ENCODE assay signal across 32 cellular contexts in genomic region chr4:147488551-147488950, GRCh38. TPM values are rescaled to one million over a fixed set of nuclear protein-coding genes. Genes with fewer than 3 reads are reported as not detected.
"Had no signal": no experiment of that assay in that cellular context is flagged by ENCODE, and none has a peak within 500 bp of the region (broad histone marks: within the 10 kb centered on the region; RNA-seq: fewer than 3 reads in every experiment).

No MANE protein-coding gene starts in this region.

- H3K4me1 ChIP-seq: adrenal gland, breast epithelium, parathyroid adenoma, suprapubic skin, transverse colon had no signal

- H3K36me3 ChIP-seq: adrenal gland, breast epithelium, esophagus squamous epithelium, suprapubic skin, transverse colon, WERI-Rb-1 had no signal

- H3K4me3 Mint-ChIP-seq: activated naive CD4-positive, alpha-beta T cell treated with anti-CD3 and anti-CD28 coated beads for 36 hours; activated naive CD8-positive, alpha-beta T cell treated with anti-CD3 and anti-CD28 coated beads for 36 hours; activated T-helper 1 cell treated with anti-CD3 and anti-CD28 coated beads, Interleukin-12 subunit alpha, Interleukin-12 subunit beta, Interleukin-2, Interleukin-4 antibody, amounts not matched to agents 30 ng/mL and 10 ng/mL and 1 ng/mL, durations not matched to agents 14 hours and 24 hours and 36 hours; naive B cell; T-helper 1 cell treated with Interleukin-12 subunit alpha and Interleukin-12 subunit beta and Interleukin-4 antibody, amounts not matched to agents 30 μg/mL and 1 μg/mL, for 36 hours had no signal

- FAIRE-seq: colon, endometrium, TTC549 had no signal

- H3K4me1 Mint-ChIP-seq: activated naive CD8-positive, alpha-beta T cell treated with anti-CD3 and anti-CD28 coated beads for 36 hours; naive B cell had no signal

- H3K27me3 ChIP-seq: adrenal gland, breast epithelium, esophagus squamous epithelium, right atrium auricular region, suprapubic skin, transverse colon had no signal

- H3K27ac ChIP-seq: adrenal gland, breast epithelium, epithelial cell of prostate, esophagus squamous epithelium, parathyroid adenoma, suprapubic skin, transverse colon, WERI-Rb-1 had no signal

- H3K79me2 ChIP-seq: parathyroid adenoma had no signal

- DNase-seq: activated CD4-positive, alpha-beta T cell treated with anti-CD3 and anti-CD28 coated beads for 48 hours; activated CD4-positive, alpha-beta T cell treated with anti-CD3 and anti-CD28 coated beads, Interleukin-2, amount 50 U/mL, for 48 hours; activated CD8-positive, alpha-beta memory T cell treated with anti-CD3 and anti-CD28 coated beads for 24 hours; activated effector memory CD4-positive, alpha-beta T cell treated with anti-CD3 and anti-CD28 coated beads, Interleukin-2, amount 50 U/mL, for 16 hours; activated naive CD4-positive, alpha-beta T cell treated with anti-CD3 and anti-CD28 coated beads for 36 hours; activated naive CD8-positive, alpha-beta T cell treated with anti-CD3 and anti-CD28 coated beads for 36 hours; adrenal gland; aorta; central memory CD4-positive, alpha-beta T cell; effector CD8-positive, alpha-beta T cell; esophagus squamous epithelium; head of caudate nucleus; islet precursor cell; mammary epithelial cell; naive B cell; stimulated activated CD4-positive, alpha-beta T cell treated with anti-CD3 and anti-CD28 coated beads, Interleukin-15, amount 100 ng/mL, for 24 hours; stimulated activated CD4-positive, alpha-beta T cell treated with anti-CD3 and anti-CD28 coated beads, Interleukin-2, amount 100 ng/mL, for 24 hours; stimulated activated naive CD4-positive, alpha-beta T cell; T-helper 9 cell; transverse colon; WERI-Rb-1 had no signal

- H3K4me3 ChIP-seq: adrenal gland, breast epithelium, esophagus squamous epithelium, right atrium auricular region, suprapubic skin, transverse colon had no signal

- H3K9me3 ChIP-seq: adrenal gland, breast epithelium, esophagus squamous epithelium, right atrium auricular region, suprapubic skin, transverse colon had no signal

- H3K27ac Mint-ChIP-seq: activated naive CD4-positive, alpha-beta T cell treated with anti-CD3 and anti-CD28 coated beads for 36 hours; activated naive CD8-positive, alpha-beta T cell treated with anti-CD3 and anti-CD28 coated beads for 36 hours; activated T-helper 1 cell treated with anti-CD3 and anti-CD28 coated beads, Interleukin-12 subunit alpha, Interleukin-12 subunit beta, Interleukin-2, Interleukin-4 antibody, amounts not matched to agents 30 ng/mL and 10 ng/mL and 1 ng/mL, durations not matched to agents 14 hours and 24 hours and 36 hours; naive B cell; T-helper 1 cell treated with Interleukin-12 subunit alpha and Interleukin-12 subunit beta and Interleukin-4 antibody, amounts not matched to agents 30 μg/mL and 1 μg/mL, for 36 hours had no signal

- H3K9ac ChIP-seq: parathyroid adenoma had no signal

- H3K9me3 Mint-ChIP-seq: activated naive CD4-positive, alpha-beta T cell treated with anti-CD3 and anti-CD28 coated beads for 36 hours; activated naive CD8-positive, alpha-beta T cell treated with anti-CD3 and anti-CD28 coated beads for 36 hours; activated T-helper 1 cell treated with anti-CD3 and anti-CD28 coated beads, Interleukin-12 subunit alpha, Interleukin-12 subunit beta, Interleukin-2, Interleukin-4 antibody, amounts not matched to agents 30 ng/mL and 10 ng/mL and 1 ng/mL, durations not matched to agents 14 hours and 24 hours and 36 hours; T-helper 1 cell treated with Interleukin-12 subunit alpha and Interleukin-12 subunit beta and Interleukin-4 antibody, amounts not matched to agents 30 μg/mL and 1 μg/mL, for 36 hours had no signal

- H3K36me3 Mint-ChIP-seq: activated naive CD8-positive, alpha-beta T cell treated with anti-CD3 and anti-CD28 coated beads for 36 hours; naive B cell had no signal

- H2AFZ ChIP-seq: parathyroid adenoma had no signal

RNA-seq across cellular contexts. Expression of gene EDNRA, which starts 7.7 kb away (rescaled TPM):
- total RNA-seq: activated naive CD4-positive, alpha-beta T cell treated with anti-CD3 and anti-CD28 coated beads for 36 hours; activated naive CD8-positive, alpha-beta T cell treated with anti-CD3 and anti-CD28 coated beads for 36 hours; activated T-helper 1 cell treated with anti-CD3 and anti-CD28 coated beads, Interleukin-12 subunit alpha, Interleukin-12 subunit beta, Interleukin-2, Interleukin-4 antibody, amounts not matched to agents 30 ng/mL and 10 ng/mL and 1 ng/mL, durations not matched to agents 14 hours and 24 hours and 36 hours; dermis microvascular lymphatic vessel endothelial cell had no signal
